Comparison of ENCODE assay signal across 1 cellular context in genomic region chr6:108873971-108874370, GRCh38.
TF ChIP-seq lines count a peak whose summit lies in the region.

No MANE protein-coding gene starts in this region.

TF ChIP-seq in GM23338, 12 proteins besides CTCF, POLR2A, EP300 and RAD21 (continued from another document):
- TF ChIP-seq NANOG (IDR thresholded peaks at IDR 0.05; ENCODE audit: borderline replicate concordance) (no peak), REST (IDR thresholded peaks at IDR 0.05; ENCODE audit: unreplicated experiment) (no peak)
TF ChIP-seq in GM23338: peak in this region for 0.
